Comparison of ENCODE assay signal across 8 cellular contexts in genomic region chr12:13044002-13044858, GRCh38. TPM values are rescaled to one million over a fixed set of nuclear protein-coding genes. Genes with fewer than 3 reads are reported as not detected.
DNase-seq lines count a peak whose midpoint lies in the region; FAIRE-seq and TF ChIP-seq lines count a peak whose summit lies in the region.

A gene with protein sequence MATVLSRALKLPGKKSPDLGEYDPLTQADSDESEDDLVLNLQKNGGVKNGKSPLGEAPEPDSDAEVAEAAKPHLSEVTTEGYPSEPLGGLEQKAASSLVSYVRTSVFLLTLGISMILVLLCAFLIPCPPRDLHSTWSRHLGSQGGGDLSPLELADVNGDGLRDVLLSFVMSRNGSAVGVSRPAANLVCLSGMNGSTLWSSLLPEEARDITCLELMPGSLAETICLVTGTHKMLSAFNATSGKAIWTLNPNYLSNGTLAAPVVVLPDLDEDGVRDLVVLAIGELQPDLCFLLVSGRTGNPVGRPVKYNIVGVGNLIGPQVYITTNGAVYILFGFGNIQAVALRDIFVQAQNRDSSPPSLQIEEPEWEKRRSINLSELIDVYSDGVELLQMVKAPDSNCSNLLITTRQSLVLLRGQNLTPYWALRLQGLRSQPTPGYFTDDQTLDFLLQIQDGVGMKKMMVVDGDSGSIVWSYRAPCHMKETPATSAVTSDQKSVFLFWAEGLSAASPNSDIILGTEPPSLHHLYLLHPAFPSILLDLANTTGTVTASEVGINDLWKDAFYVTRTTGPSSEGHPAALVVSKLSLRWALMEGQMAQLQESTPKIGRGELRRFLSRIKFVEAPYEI (plus strand): TSS chr12:13044381. CDS start chr12:13044404, 23 bp downstream.

- no peaks in the 10 kb centered on the region for H3K9me2 ChIP-seq in MM.1S (replicated peaks; ENCODE audit: insufficient read depth, low read length)

- H3K27me3 ChIP-seq in MM.1S (replicated peaks; ENCODE audit: insufficient read depth, low read length): no peaks in the 10 kb centered on the region

- H3K4me3 ChIP-seq in MM.1S (ENCODE audit: low read length): peak within 1 kb of the TSS; percentile 99

- H3K27ac ChIP-seq in MM.1S (ENCODE audit: low read length): no peak within 1 kb of the TSS
- H3K27ac ChIP-seq in angular gyrus (ENCODE audit: low read depth, low read length): peak within 1 kb of the TSS; percentile 72

- CTCF ChIA-PET in GM10248 (lab: Yijun Ruan, JAX): interaction anchor here (1.3 to 1.4 kb wide), 3 partner anchors 10 to 128 kb away, joined by 4 to 6 read pairs (median 4); no protein-coding TSS in a partner anchor

- peak within 1 kb of the TSS; percentile 81 for H3K4me3 Mint-ChIP-seq in T-helper 1 cell treated with Interleukin-12 subunit alpha and Interleukin-12 subunit beta and Interleukin-4 antibody, amounts not matched to agents 30 μg/mL and 1 μg/mL, for 36 hours

- H3K4me1 Mint-ChIP-seq in T-helper 1 cell treated with Interleukin-12 subunit alpha and Interleukin-12 subunit beta and Interleukin-4 antibody, amounts not matched to agents 30 μg/mL and 1 μg/mL, for 36 hours (ENCODE audit: low read depth): peaks cover 8% of the 10 kb centered on the region

- peak; percentile 87 for DNase-seq in GM10248 (ENCODE audit: extremely low spot score)
- peak; percentile 57 for DNase-seq in H4 (ENCODE audit: low spot score)
- peak; percentile 66 for DNase-seq in MM.1S
- peak; percentile 86 for DNase-seq in hepatic stellate cell (ENCODE audit: low spot score)
- DNase-seq in putamen (ENCODE audit: low spot score): peak; percentile 81
- DNase-seq in urothelium cell line (ENCODE audit: low spot score): peak; percentile 95

- no peaks in the 10 kb centered on the region for H3F3A ChIP-seq in MM.1S (ENCODE audit: insufficient read depth, low read length)

- H3K36me3 Mint-ChIP-seq in T-helper 1 cell treated with Interleukin-12 subunit alpha and Interleukin-12 subunit beta and Interleukin-4 antibody, amounts not matched to agents 30 μg/mL and 1 μg/mL, for 36 hours (ENCODE audit: low read depth): no peaks in the 10 kb centered on the region

- H3K79me2 ChIP-seq in MM.1S (ENCODE audit: low read length): peaks cover 7% of the 10 kb centered on the region; the same call in 1 of the 2 replicates

- H3K4me2 ChIP-seq in MM.1S (ENCODE audit: low read depth, low read length): peak within 1 kb of the TSS; percentile 97

- H2AFZ ChIP-seq in MM.1S (ENCODE audit: low read length): peak within 1 kb of the TSS; percentile 100

- H4K20me1 ChIP-seq in MM.1S (ENCODE audit: insufficient read depth, low read length): no peaks in the 10 kb centered on the region

- FAIRE-seq in urothelium cell line (lab: Jason Lieb, UNC): peak; percentile 95

- POLR2A ChIA-PET in GM10248 (lab: Yijun Ruan, JAX): interaction anchor here (0.7 kb wide), 1 partner anchor 397 kb away, joined by 3 read pairs; no protein-coding TSS in a partner anchor

- peak within 1 kb of the TSS; percentile 72 for H3K9ac ChIP-seq in MM.1S (ENCODE audit: low read length)

- H3K4me1 ChIP-seq in MM.1S (ENCODE audit: low read length): no peaks in the 10 kb centered on the region; the same call in 1 of the 2 replicates

- H3K9me3 ChIP-seq in MM.1S (replicated peaks; ENCODE audit: insufficient read depth, low read length): no peaks in the 10 kb centered on the region

- peaks cover 23% of the 10 kb centered on the region for H3K27me3 Mint-ChIP-seq in T-helper 1 cell treated with Interleukin-12 subunit alpha and Interleukin-12 subunit beta and Interleukin-4 antibody, amounts not matched to agents 30 μg/mL and 1 μg/mL, for 36 hours (ENCODE audit: low read depth)

- no peaks in the 10 kb centered on the region for H3K9me3 Mint-ChIP-seq in T-helper 1 cell treated with Interleukin-12 subunit alpha and Interleukin-12 subunit beta and Interleukin-4 antibody, amounts not matched to agents 30 μg/mL and 1 μg/mL, for 36 hours

- TF ChIP-seq CTCF in GM10248 (IDR thresholded peaks at IDR 0.05; ENCODE audit: control extremely low read depth, extremely low read depth, low read depth, missing control alignments) (peak; percentile 7), MM.1S (IDR thresholded peaks at IDR 0.05; ENCODE audit: low read length) (peak; percentile 22)

- H3K27ac Mint-ChIP-seq in T-helper 1 cell treated with Interleukin-12 subunit alpha and Interleukin-12 subunit beta and Interleukin-4 antibody, amounts not matched to agents 30 μg/mL and 1 μg/mL, for 36 hours: no peak within 1 kb of the TSS

- no peaks in the 10 kb centered on the region for H3K36me3 ChIP-seq in MM.1S (replicated peaks; ENCODE audit: insufficient read depth, low read length)

RNA-seq across cellular contexts. Expression of the gene that starts here (rescaled TPM):
- total RNA-seq in H4 (2014; rRNA removed; shearing (Covaris generic)): 3.9 and 5.1 TPM in 2 replicates
